20 cellular contexts compared by ENCODE assay signal in the genomic region with DNA sequence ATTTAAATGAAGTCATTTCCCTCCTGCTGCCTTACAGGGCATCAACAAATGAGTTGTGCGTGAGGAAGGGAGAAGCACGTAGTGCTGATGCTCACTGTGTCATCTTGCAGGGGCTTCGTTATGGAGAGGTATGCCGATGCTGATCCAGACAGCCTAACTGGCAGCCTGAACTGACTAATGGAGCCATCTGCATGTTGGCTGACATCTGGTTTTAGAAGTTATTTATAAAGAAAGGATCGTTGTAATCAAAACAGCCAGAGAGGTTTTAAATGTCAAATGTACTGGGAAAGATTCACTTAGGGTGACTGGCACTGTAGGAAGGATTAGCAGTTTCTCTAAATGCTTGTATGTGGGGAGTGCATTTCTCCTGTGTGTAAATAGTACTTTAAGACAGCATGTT. TPM values are rescaled to one million over a fixed set of nuclear protein-coding genes. Genes with fewer than 3 reads are reported as not detected.
DNase-seq lines count a peak whose midpoint lies in the region; ATAC-seq and TF ChIP-seq lines count a peak whose summit lies in the region.
"Had no signal": no experiment of that assay in that cellular context is flagged by ENCODE, and none has a peak within 500 bp of the region (broad histone marks: within the 10 kb centered on the region; RNA-seq: fewer than 3 reads in every experiment).

No MANE protein-coding gene starts in this region.

- no peak overlapping the region for H3K9ac ChIP-seq in mammary epithelial cell (ENCODE audit: insufficient read depth, low read length)

- H3K9me3 ChIP-seq in gastrocnemius medialis (no peaks in the 10 kb centered on the region), mammary epithelial cell (replicated peaks; ENCODE audit: insufficient read depth, low read length) (no peaks in the 10 kb centered on the region)
- H3K9me3 ChIP-seq: mucosa of descending colon, ovary, stomach had no signal

- no peaks in the 10 kb centered on the region for H3K27me3 ChIP-seq in gastrocnemius medialis
- no peaks in the 10 kb centered on the region for H3K27me3 ChIP-seq in mammary epithelial cell (ENCODE audit: insufficient read depth, low read length)
- H3K27me3 ChIP-seq: ovary, stomach had no signal

- H3K4me1 ChIP-seq in gastrocnemius medialis (peaks cover 24 to 27% of the 10 kb centered on the region in 2 donors), mammary epithelial cell (ENCODE audit: insufficient read depth, low read length) (no peaks in the 10 kb centered on the region)

- no peaks in the 10 kb centered on the region for H4K20me1 ChIP-seq in mammary epithelial cell (ENCODE audit: insufficient read depth, low read length)

- TF ChIP-seq POLR2A in gastrocnemius medialis (IDR thresholded peaks at IDR 0.05) = no peak

- H3K27ac ChIP-seq in gastrocnemius medialis (peak overlapping the region; percentile 10 to 66 (median 54)), mammary epithelial cell (ENCODE audit: insufficient read depth, low read depth, low read length) (no peak overlapping the region)
- H3K27ac ChIP-seq: ovary, stomach had no signal

- WGBS in mammary epithelial cell (ENCODE audit: low coverage, missing lambda C conversion rate) = 89% methylated on average over 5 of the region's 5 CpGs

- peak; percentile 73 for ATAC-seq in Right ventricle myocardium superior (ENCODE audit: poor library complexity)
- peak; percentile 96 to 99 for ATAC-seq in gastrocnemius medialis
- no peak for ATAC-seq in GM18873 (IDR thresholded peaks at IDR 0.05; ENCODE audit: low FRiP score, unreplicated experiment)
- ATAC-seq: effector memory CD8-positive, alpha-beta T cell; HCT116; mucosa of descending colon had no signal

- no peaks in the 10 kb centered on the region for H3K36me3 ChIP-seq in gastrocnemius medialis
- no peaks in the 10 kb centered on the region for H3K36me3 ChIP-seq in mammary epithelial cell (ENCODE audit: insufficient read depth, low read length)
- H3K36me3 ChIP-seq: ovary, stomach had no signal

- BruUV-seq in mammary epithelial cell (replicated peaks; lab: Mats Ljungman, UMichigan) = no TSS peak

- TF ChIP-seq CTCF in gastrocnemius medialis (IDR thresholded peaks at IDR 0.05 in 4 of 5, conservative IDR thresholded peaks at IDR 0.05 in 1 of 5) (no peak), mammary epithelial cell (conservative IDR thresholded peaks at IDR 0.05 in 1 of 2, IDR thresholded peaks at IDR 0.05 in 1 of 2; ENCODE audit: extremely low read depth in 1 of 2, insufficient read depth in 1 of 2, low read depth in 1 of 2, low read length in 2 of 2) (no peak)

- CTCF ChIA-PET in mammary epithelial cell (lab: Charles Lee; ENCODE audit: low non-redundant PET) = no interaction called here

- dilution Hi-C loops in mammary epithelial cell (cut with HindIII; ENCODE audit: low sequenced_read_pairs) = no loop called here

- H2AFZ ChIP-seq in mammary epithelial cell (ENCODE audit: low read depth, low read length) = no peak overlapping the region

- H3K79me2 ChIP-seq in mammary epithelial cell (ENCODE audit: insufficient read depth, low read length) = peaks cover 11% of the 10 kb centered on the region

- H3K4me3 ChIP-seq in gastrocnemius medialis (peak overlapping the region in 2 of 4 donors; percentile 23 to 26), mammary epithelial cell (replicated peaks in 1 of 3; ENCODE audit: insufficient read depth in 1 of 3, low read depth in 2 of 3, low read length in 3 of 3) (no peak overlapping the region)
- H3K4me3 ChIP-seq: mucosa of descending colon, ovary, stomach had no signal

- in situ Hi-C loops in gastrocnemius medialis (cut with MboI; ENCODE audit: low sequenced_read_pairs in 4 of 4) (no loop called here), mammary epithelial cell (cut with MboI; ENCODE audit: low sequenced_read_pairs in 2 of 2) (no loop called here)

- intact Hi-C loops in Right ventricle myocardium superior (cut with DNase I) = no loop called here
- intact Hi-C loops in gastrocnemius medialis (cut with DNase I; ENCODE audit: low total_unique reads) = loop anchor here (5.0 kb wide), 1 partner anchor 71 kb away; no protein-coding TSS in a partner anchor
- intact Hi-C loops in mammary epithelial cell (cut with micrococcal nuclease) = no loop called here

- no peak overlapping the region for H3K4me2 ChIP-seq in mammary epithelial cell (ENCODE audit: insufficient read depth, low read depth, low read length)

- peak; percentile 63 for DNase-seq in EH (ENCODE audit: low read depth)
- DNase-seq in NCI-H69 (lab: John Stamatoyannopoulos, UW) = peak; percentile 13
- no peak for DNase-seq in Right ventricle myocardium superior
- peak in 1 of 2 donors; percentile 6 for DNase-seq in gastrocnemius medialis
- no peak for DNase-seq in stimulated activated CD4-positive, alpha-beta T cell treated with anti-CD3 and anti-CD28 coated beads, Interleukin-4, amount 100 ng/mL, for 1 hour
- DNase-seq in mammary epithelial cell = no peak
- no peak for DNase-seq in NCI-H2196 treated with DMSO at 0.1 percent for 48 hours (lab: John Stamatoyannopoulos, UW; ENCODE audit: unreplicated experiment)
- DNase-seq: activated naive CD4-positive, alpha-beta T cell treated with anti-CD3 and anti-CD28 coated beads for 36 hours; caudate nucleus; CD4-positive, CD25-positive, alpha-beta regulatory T cell; DND-41; effector memory CD8-positive, alpha-beta T cell; mucosa of descending colon; NCI-H1092 treated with DMSO at 0.1 percent for 48 hours; ovary; stimulated activated CD4-positive, alpha-beta T cell treated with anti-CD3 and anti-CD28 coated beads, Interleukin-12 subunit alpha, Interleukin-12 subunit beta, amount 100 ng/mL, for 4 hours; stomach; T-helper 1 cell had no signal

RNA-seq across cellular contexts. Expression of a gene that starts 54.6 kb away (rescaled TPM):
- total RNA-seq in Right ventricle myocardium superior = 20.8 TPM
- total RNA-seq in gastrocnemius medialis = 10 to 100 TPM; 13.6 to 24.0 (median 15.8) TPM
- 10 to 100 TPM; 18.0 to 32.2 TPM for total RNA-seq in mammary epithelial cell
- polyA plus RNA-seq in mammary epithelial cell = 21.8 TPM
- polyA minus RNA-seq in mammary epithelial cell = 75.5 TPM

RNA-seq across cellular contexts. Expression of a gene that starts 55.1 kb away (rescaled TPM):
- 26.2 TPM for total RNA-seq in Right ventricle myocardium superior
- total RNA-seq in gastrocnemius medialis = 10 to 100 TPM in 3 of 4 donors, 1 to 10 TPM in 1; 8.4 to 20.1 (median 12.2) TPM
- 10 to 100 TPM; 13.7 to 42.3 TPM for total RNA-seq in mammary epithelial cell
- polyA plus RNA-seq in mammary epithelial cell = 35.1 TPM
- 23.7 TPM for polyA minus RNA-seq in mammary epithelial cell

Comparison
In these comparisons a context has a peak if more than half of its experiments do, and no peak if none do; other contexts are left out.
1. DNase-seq: peak in EH (single experiment) and NCI-H69 (single experiment); none in Right ventricle myocardium superior (single experiment), stimulated activated CD4-positive, alpha-beta T cell treated with anti-CD3 and anti-CD28 coated beads, Interleukin-4, amount 100 ng/mL, for 1 hour (single experiment), mammary epithelial cell (single experiment) and NCI-H2196 treated with DMSO at 0.1 percent for 48 hours (single experiment).